Comparison of ENCODE assay signal across 18 cellular contexts in the genomic region with DNA sequence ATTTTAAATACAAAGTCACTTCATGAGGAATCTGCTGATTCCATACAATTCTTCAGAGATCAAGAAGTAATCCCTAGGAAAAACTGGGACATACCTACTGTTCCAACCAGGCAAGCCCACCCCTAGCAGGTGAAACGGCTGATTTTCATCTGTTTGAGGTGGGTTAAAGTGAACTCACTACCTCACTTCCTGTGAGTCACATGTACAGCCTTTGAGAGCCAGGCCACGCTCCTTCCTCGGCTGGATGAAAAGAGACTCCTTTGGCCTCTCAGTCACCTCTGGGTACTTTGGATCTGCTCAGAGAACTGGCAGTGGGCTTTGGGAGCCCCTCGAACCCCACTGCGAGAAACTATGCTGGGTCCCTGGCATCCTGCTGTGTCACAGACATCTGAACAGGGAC.
DNase-seq lines count a peak whose midpoint lies in the region; ATAC-seq and TF ChIP-seq lines count a peak whose summit lies in the region.
"Had no signal": no experiment of that assay in that cellular context is flagged by ENCODE, and none has a peak within 500 bp of the region (broad histone marks: within the 10 kb centered on the region; RNA-seq: fewer than 3 reads in every experiment).

No MANE protein-coding gene starts in this region.

- TF ChIP-seq POLR2A in suprapubic skin (IDR thresholded peaks at IDR 0.05): no peak

- no peaks in the 10 kb centered on the region for H3K9me3 ChIP-seq in suprapubic skin
- H3K9me3 ChIP-seq: BLaER1 treated with 17β-estradiol and CSF1 and Interleukin-3, amounts not matched to agents 10 nM and 100 nM; thyroid gland had no signal

- no peak for TF ChIP-seq EP300 in suprapubic skin (IDR thresholded peaks at IDR 0.05)

- no peak overlapping the region for H3K4me3 ChIP-seq in suprapubic skin
- H3K4me3 ChIP-seq: BLaER1 treated with 17β-estradiol and CSF1 and Interleukin-3, amounts not matched to agents 10 nM and 100 nM; dorsolateral prefrontal cortex; thyroid gland had no signal

- no peak overlapping the region for H3K27ac Mint-ChIP-seq in activated naive CD4-positive, alpha-beta T cell treated with anti-CD3 and anti-CD28 coated beads, Interleukin-2, amount 50 U/mL, for 72 hours

- H3K36me3 ChIP-seq in suprapubic skin: peaks cover 10% of the 10 kb centered on the region

- H3K36me3 Mint-ChIP-seq in activated naive CD4-positive, alpha-beta T cell treated with anti-CD3 and anti-CD28 coated beads, Interleukin-2, amount 50 U/mL, for 72 hours: no peaks in the 10 kb centered on the region

- 71% methylated on average over 5 of the region's 5 CpGs for WGBS in suprapubic skin

- TF ChIP-seq CTCF in RWPE1 (conservative IDR thresholded peaks at IDR 0.05; ENCODE audit: low read depth) (no peak), foreskin keratinocyte (conservative IDR thresholded peaks at IDR 0.05) (no peak), suprapubic skin (IDR thresholded peaks at IDR 0.05) (no peak)

- peak; percentile 46 to 70 for ATAC-seq in activated naive CD4-positive, alpha-beta T cell treated with anti-CD3 and anti-CD28 coated beads, Interleukin-2, amount 50 U/mL, for 72 hours
- ATAC-seq in foreskin keratinocyte: peak; percentile 19
- ATAC-seq: stimulated activated naive CD8-positive, alpha-beta T cell treated with anti-CD3 and anti-CD28 coated beads, Interleukin-15, amount 100 ng/mL, for 72 hours had no signal

- no peaks in the 10 kb centered on the region for H3K9me3 Mint-ChIP-seq in activated naive CD4-positive, alpha-beta T cell treated with anti-CD3 and anti-CD28 coated beads, Interleukin-2, amount 50 U/mL, for 72 hours
- H3K9me3 Mint-ChIP-seq: naive B cell; stimulated activated naive CD8-positive, alpha-beta T cell treated with anti-CD3 and anti-CD28 coated beads, Interleukin-15, amount 100 ng/mL, for 72 hours had no signal

- H3K4me1 ChIP-seq in foreskin keratinocyte (peaks cover 10% of the 10 kb centered on the region), suprapubic skin (peaks cover 7% of the 10 kb centered on the region)
- H3K4me1 ChIP-seq: thyroid gland had no signal

- H3K27me3 ChIP-seq in foreskin keratinocyte (no peaks in the 10 kb centered on the region), suprapubic skin (peaks cover 6% of the 10 kb centered on the region)
- H3K27me3 ChIP-seq: BLaER1 treated with 17β-estradiol and CSF1 and Interleukin-3, amounts not matched to agents 10 nM and 100 nM; dorsolateral prefrontal cortex; thyroid gland had no signal

- DNase-seq in activated naive CD4-positive, alpha-beta T cell treated with anti-CD3 and anti-CD28 coated beads, Interleukin-2, amount 50 U/mL, for 72 hours (ENCODE audit: low spot score in 2 of 2): no peak
- no peak for DNase-seq in activated naive CD4-positive, alpha-beta T cell treated with Interleukin-2 at 50 U/mL for 16 hours
- no peak for DNase-seq in RWPE1 (ENCODE audit: low spot score)
- no peak for DNase-seq in foreskin keratinocyte
- DNase-seq in suprapubic skin (ENCODE audit: low spot score in 2 of 2): no peak
- DNase-seq in occipital lobe (lab: John Stamatoyannopoulos, UW): no peak
- DNase-seq in LoVo (ENCODE audit: low spot score): no peak
- DNase-seq in T-helper 2 cell: no peak
- DNase-seq: caudate nucleus; DMS79; dorsolateral prefrontal cortex; SHP77 treated with DMSO at 0.1 percent for 48 hours; stimulated activated naive CD8-positive, alpha-beta T cell treated with anti-CD3 and anti-CD28 coated beads, Interleukin-15, amount 100 ng/mL, for 72 hours; thyroid gland had no signal

- POLR2A ChIA-PET in RWPE1 (lab: Yijun Ruan, JAX; ENCODE audit: low non-redundant PET): no interaction called here

- H3K27ac ChIP-seq in RWPE1: peak overlapping the region; percentile 6; the same call in 1 of the 2 replicates
- no peak overlapping the region for H3K27ac ChIP-seq in foreskin keratinocyte
- H3K27ac ChIP-seq in suprapubic skin: no peak overlapping the region
- H3K27ac ChIP-seq: dorsolateral prefrontal cortex, HL-60, thyroid gland, VCaP had no signal

- CTCF ChIA-PET in RWPE1 (lab: Yijun Ruan, JAX): no interaction called here
